ENCODE assay signal across 24 cellular contexts in the genomic region with DNA sequence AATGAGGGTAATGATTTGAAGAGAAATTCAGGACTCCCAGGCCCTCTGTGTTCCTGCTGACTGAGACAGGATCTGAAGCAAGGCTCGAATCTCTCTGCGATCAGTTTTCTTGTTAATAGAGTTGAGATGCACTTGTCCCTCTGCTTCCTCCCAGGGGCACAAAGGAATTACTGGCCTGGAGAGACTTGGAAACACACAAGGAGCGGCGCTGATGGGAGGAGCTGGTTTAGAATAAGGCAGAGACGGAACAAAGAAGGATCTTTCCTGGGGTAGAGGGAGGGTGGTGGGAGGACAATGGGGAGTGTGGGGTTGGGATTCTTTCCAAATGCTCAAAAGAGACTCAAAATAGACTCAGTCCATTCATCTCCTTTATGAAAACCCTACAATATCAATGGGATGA.
"Had no signal": no experiment of that assay in that cellular context is flagged by ENCODE, and none has a peak within 500 bp of the region (broad histone marks: within the 10 kb centered on the region; RNA-seq: fewer than 3 reads in every experiment).

No MANE protein-coding gene starts in this region.

- H3K27ac ChIP-seq: coronary artery, gastroesophageal sphincter, neutrophil, pancreas, thoracic aorta, upper lobe of left lung had no signal

- ATAC-seq: activated T-cell treated with anti-CD3 and anti-CD28 coated beads, Interleukin-2, amount 50 U/mL, for 72 hours; esophagus mucosa; gastroesophageal sphincter; left lobe of liver; pancreas; sciatic nerve; SK-N-SH treated with all-trans-retinoic acid at 6 μM for 48 hours; stimulated activated memory B cell treated with anti-CD40 and anti-IgM and Interleukin-4, amounts not matched to agents 10 μg/mL and 1 μg/mL and 100 μg/mL, for 72 hours had no signal

- H3K36me3 ChIP-seq: gastroesophageal sphincter, neutrophil, pancreas, thoracic aorta, upper lobe of left lung had no signal

- H3K4me1 ChIP-seq: gastroesophageal sphincter, pancreas, upper lobe of left lung had no signal

- DNase-seq: activated CD4-positive, alpha-beta T cell treated with anti-CD3 and anti-CD28 coated beads for 1 hour; activated CD8-positive, alpha-beta memory T cell treated with anti-CD3 and anti-CD28 coated beads for 24 hours; activated CD8-positive, alpha-beta memory T cell treated with anti-CD3 and anti-CD28 coated beads, Interleukin-2, amount 50 U/mL, for 48 hours; activated effector memory CD4-positive, alpha-beta T cell treated with anti-CD3 and anti-CD28 coated beads, Interleukin-2, amount 50 U/mL, for 16 hours; activated naive CD4-positive, alpha-beta T cell treated with anti-CD3 and anti-CD28 coated beads, Interleukin-2, amount 50 U/mL, for 16 hours; activated T-cell treated with anti-CD3 and anti-CD28 coated beads, Interleukin-2, amount 50 U/mL, for 72 hours; aorta; effector CD4-positive, alpha-beta T cell; kidney; pancreas; stimulated activated CD4-positive, alpha-beta T cell treated with anti-CD3 and anti-CD28 coated beads, Interleukin-4, amount 100 ng/mL, for 4 hours; T-helper 1 cell; T1000; upper lobe of left lung had no signal

- H3K27me3 ChIP-seq: neutrophil, pancreas, upper lobe of left lung had no signal

- H3K9me3 ChIP-seq: gastroesophageal sphincter, neutrophil, pancreas, thoracic aorta, upper lobe of left lung had no signal

- H3K4me3 ChIP-seq: coronary artery, gastroesophageal sphincter, lung, pancreas, thoracic aorta, upper lobe of left lung had no signal
